31 cellular contexts compared by ENCODE assay signal in genomic region chr1:170355267-170355801, GRCh38.
"Had no signal": no experiment of that assay in that cellular context is flagged by ENCODE, and none has a peak within 500 bp of the region (broad histone marks: within the 10 kb centered on the region; RNA-seq: fewer than 3 reads in every experiment).

No MANE protein-coding gene starts in this region.

- H3K4me3 ChIP-seq: adrenal gland, breast epithelium had no signal

- H3K36me3 ChIP-seq: adrenal gland, breast epithelium had no signal

- H3K9ac ChIP-seq: KMS-11 had no signal

- H3K27ac ChIP-seq: adrenal gland, breast epithelium, KMS-11, RWPE1, VCaP had no signal

- DNase-seq: activated CD4-positive, alpha-beta memory T cell treated with anti-CD3 and anti-CD28 coated beads for 36 hours; activated CD4-positive, alpha-beta T cell treated with anti-CD3 and anti-CD28 coated beads, Interleukin-2, amount 10 ng/mL, durations not matched to agents 7 days and 5 days; activated CD4-positive, CD25-positive, alpha-beta regulatory T cell; activated CD8-positive, alpha-beta memory T cell treated with anti-CD3 and anti-CD28 coated beads for 24 hours; activated effector memory CD4-positive, alpha-beta T cell treated with anti-CD3 and anti-CD28 coated beads, Interleukin-2, amount 50 U/mL, for 16 hours; activated naive CD4-positive, alpha-beta T cell treated with anti-CD3 and anti-CD28 coated beads, Interleukin-2, amount 50 U/mL, for 16 hours; activated naive CD8-positive, alpha-beta T cell treated with anti-CD3 and anti-CD28 coated beads, Interleukin-2, amount 10 ng/mL, durations not matched to agents 7 days and 5 days; activated T-cell treated with anti-CD3 and anti-CD28 coated beads, Interleukin-2, amount 50 U/mL, for 4 hours; adrenal gland; anterior cingulate cortex; central memory CD4-positive, alpha-beta T cell; NCI-H1092; NCI-H1417; NCI-H1694; NCI-H2029; NCI-H2107; NCI-H2171 treated with DMSO at 0.1 percent for 48 hours; NCI-H226; NCI-H526; NCI-H774; NK-92 treated with Interleukin-12 subunit alpha and Interleukin-12 subunit beta, amount 100 ng/mL, for 24 hours; OCI-M1; SHP77 treated with DMSO at 0.1 percent for 48 hours; T-cell; T-helper 2 cell; T1000 had no signal

- H3K9me3 ChIP-seq: adrenal gland had no signal

- H3K4me1 ChIP-seq: adrenal gland, breast epithelium had no signal

- H3K27me3 ChIP-seq: adrenal gland, breast epithelium had no signal

- ATAC-seq: activated T-cell treated with anti-CD3 and anti-CD28 coated beads, Interleukin-2, amount 50 U/mL, for 4 hours; Panc1; T-cell had no signal
